8 cellular contexts compared by ENCODE assay signal in genomic region chr17:76539631-76540271, GRCh38. TPM values are rescaled to one million over a fixed set of nuclear protein-coding genes. Genes with fewer than 3 reads are reported as not detected.
DNase-seq lines count a peak whose midpoint lies in the region; ATAC-seq and TF ChIP-seq lines count a peak whose summit lies in the region.

Gene PRCD, plus strand, starts transcription at chr17:76540044. Its CDS starts 98 bp downstream, at chr17:76540142.

- H3K9me3 ChIP-seq in BLaER1, result no peaks in the 10 kb centered on the region
- H3K9me3 ChIP-seq in OCI-LY7 (ENCODE audit: low read length), result no peaks in the 10 kb centered on the region
- H3K9me3 ChIP-seq in esophagus muscularis mucosa, result no peaks in the 10 kb centered on the region
- H3K9me3 ChIP-seq in neuron (ENCODE audit: low read length), result no peaks in the 10 kb centered on the region

- no peak for ATAC-seq in HG03159 (IDR thresholded peaks at IDR 0.05; ENCODE audit: unreplicated experiment)
- ATAC-seq in activated T-cell treated with anti-CD3 and anti-CD28 coated beads, Interleukin-2, amount 50 U/mL, for 72 hours (replicated peaks in 1 of 2), result no peak

- POLR2A ChIA-PET in OCI-LY7 (lab: Charles Lee), result interaction anchor here (1.5 kb wide), 1 partner anchor 11 kb away, joined by 8 read pairs; no protein-coding TSS in a partner anchor

- H3K4me3 ChIP-seq in BLaER1 (peak within 1 kb of the TSS; percentile 70), OCI-LY7 (ENCODE audit: low read depth, low read length, poor library complexity, severe bottlenecking) (no peak within 1 kb of the TSS), esophagus muscularis mucosa (peak within 1 kb of the TSS; percentile 49 to 61 (median 55)), neuron (ENCODE audit: low read length) (peak within 1 kb of the TSS; percentile 37)

- H3K9ac ChIP-seq in BLaER1, result peak within 1 kb of the TSS; percentile 32; the same call in 1 of the 2 replicates

- H3K27me3 ChIP-seq in BLaER1 (peaks cover 74% of the 10 kb centered on the region), esophagus muscularis mucosa (peaks cover 5 to 64% (median 14%) of the 10 kb centered on the region in 4 donors), neuron (ENCODE audit: insufficient read depth, low read length) (peaks cover 42% of the 10 kb centered on the region)

- TF ChIP-seq CTCF in OCI-LY7 (conservative IDR thresholded peaks at IDR 0.05; ENCODE audit: low read length) (peak; percentile 51; the same call in 1 of the 2 replicates), esophagus muscularis mucosa (IDR thresholded peaks at IDR 0.05) (no peak)

- H3K27ac ChIP-seq in BLaER1 (no peak within 1 kb of the TSS), OCI-LY7 (ENCODE audit: low read depth, low read length, poor library complexity, severe bottlenecking) (no peak within 1 kb of the TSS), esophagus muscularis mucosa (replicated peaks in 1 of 4) (peak within 1 kb of the TSS; percentile 62 to 84 (median 78))

- H3K36me3 ChIP-seq in BLaER1 (no peaks in the 10 kb centered on the region), OCI-LY7 (ENCODE audit: insufficient read depth, low read length) (no peaks in the 10 kb centered on the region), esophagus muscularis mucosa (no peaks in the 10 kb centered on the region), neuron (ENCODE audit: insufficient read depth, low read length) (no peaks in the 10 kb centered on the region)

- H3K4me3 Mint-ChIP-seq in activated T-cell treated with anti-CD3 and anti-CD28 coated beads, Interleukin-2, amount 50 U/mL, for 72 hours, result peak within 1 kb of the TSS in 1 of 2 donors; percentile 65

- peaks cover 34% of the 10 kb centered on the region for H3K27me3 Mint-ChIP-seq in activated T-cell treated with anti-CD3 and anti-CD28 coated beads, Interleukin-2, amount 50 U/mL, for 72 hours (ENCODE audit: low read depth)

- no peaks in the 10 kb centered on the region for H3K36me3 Mint-ChIP-seq in activated T-cell treated with anti-CD3 and anti-CD28 coated beads, Interleukin-2, amount 50 U/mL, for 72 hours (ENCODE audit: insufficient read depth in 2 of 2)

- DNase-seq in OCI-LY7 (ENCODE audit: low spot score) (peak; percentile 30), esophagus muscularis mucosa (ENCODE audit: extremely low spot score) (no peak), putamen (ENCODE audit: low spot score) (no peak), OCI-M1 (lab: John Stamatoyannopoulos, UW) (no peak)
- DNase-seq in activated T-cell treated with anti-CD3 and anti-CD28 coated beads, Interleukin-2, amount 50 U/mL, for 72 hours, result no peak

- H3K4me1 ChIP-seq in BLaER1 (peaks cover 97% of the 10 kb centered on the region), OCI-LY7 (ENCODE audit: insufficient read depth, low read length, poor library complexity, severe bottlenecking) (peaks cover 7% of the 10 kb centered on the region), esophagus muscularis mucosa (peaks cover 41 to 94% (median 76%) of the 10 kb centered on the region in 4 donors), neuron (ENCODE audit: insufficient read depth, low read length) (peaks cover 54% of the 10 kb centered on the region)

- BruUV-seq in OCI-LY7 (replicated peaks; lab: Mats Ljungman, UMichigan), result no TSS peak

- 68% methylated on average over 13 of the region's 22 CpGs for WGBS in esophagus muscularis mucosa

- no peaks in the 10 kb centered on the region for H3K9me2 ChIP-seq in OCI-LY7 (ENCODE audit: insufficient read depth, low read length)

- H3K79me2 ChIP-seq in OCI-LY7 (ENCODE audit: insufficient read depth, low read depth, low read length), result no peaks in the 10 kb centered on the region

- no peaks in the 10 kb centered on the region for H3K9me3 Mint-ChIP-seq in activated T-cell treated with anti-CD3 and anti-CD28 coated beads, Interleukin-2, amount 50 U/mL, for 72 hours

- TF ChIP-seq EP300 in esophagus muscularis mucosa (IDR thresholded peaks at IDR 0.05), result no peak

- no peak within 1 kb of the TSS for H3K27ac Mint-ChIP-seq in activated T-cell treated with anti-CD3 and anti-CD28 coated beads, Interleukin-2, amount 50 U/mL, for 72 hours

- intact Hi-C loops in OCI-LY7 (cut with micrococcal nuclease; ENCODE audit: unreplicated experiment), result no loop called here
- intact Hi-C loops in esophagus muscularis mucosa (cut with DNase I), result no loop called here

- peak within 1 kb of the TSS; percentile 98 for H3K4me2 ChIP-seq in BLaER1
- H3K4me2 ChIP-seq in OCI-LY7 (ENCODE audit: low read length), result no peak within 1 kb of the TSS

- no peak for TF ChIP-seq POLR2A in esophagus muscularis mucosa (IDR thresholded peaks at IDR 0.05; ENCODE audit: low read depth)

- CTCF ChIA-PET in OCI-LY7 (lab: Charles Lee; ENCODE audit: unreplicated experiment), result interaction anchor here (1.2 kb wide), 1 partner anchor 12 kb away, joined by 4 read pairs; no protein-coding TSS in a partner anchor

- 0 out of 2 replicates have a peak within 1 kb of the TSS, but pooled peaks have one; percentile 25 for H2AFZ ChIP-seq in OCI-LY7 (ENCODE audit: low read length)
- H2AFZ ChIP-seq in neuron (ENCODE audit: low read depth, low read length), result no peak within 1 kb of the TSS

- no peaks in the 10 kb centered on the region for H3K4me1 Mint-ChIP-seq in activated T-cell treated with anti-CD3 and anti-CD28 coated beads, Interleukin-2, amount 50 U/mL, for 72 hours (ENCODE audit: low read depth)

- H4K20me1 ChIP-seq in BLaER1, result no peaks in the 10 kb centered on the region
- H4K20me1 ChIP-seq in OCI-LY7 (ENCODE audit: insufficient read depth, low read length), result no peaks in the 10 kb centered on the region

RNA-seq across cellular contexts. Expression of gene PRCD, which starts in this region (rescaled TPM):
- 5.7 and 6.3 TPM in 2 replicates for total RNA-seq in OCI-LY7 (2014; rRNA removed; shearing (Covaris generic))
- total RNA-seq in OCI-LY7 (2022) (11.7 and 15.9 TPM in 2 replicates), esophagus muscularis mucosa (1 to 10 TPM; 1.2 to 5.1 (median 3.8) TPM)
- 1 to 10 TPM; 1.1 to 1.5 TPM for total RNA-seq in activated T-cell treated with anti-CD3 and anti-CD28 coated beads, Interleukin-2, amount 50 U/mL, for 72 hours

Comparison
In these comparisons a context has a peak if more than half of its experiments do, and no peak if none do; other contexts are left out.
1. H3K27ac ChIP-seq: peak in esophagus muscularis mucosa (4 of 4); none in BLaER1 (single experiment) and OCI-LY7 (single experiment).